8 cellular contexts compared by ENCODE assay signal in genomic region chr17:4492762-4493561, GRCh38. TPM values are rescaled to one million over a fixed set of nuclear protein-coding genes. Genes with fewer than 3 reads are reported as not detected.
A peak's percentile ranks its signal among the peaks of the same experiment; 100 is the strongest.
DNase-seq lines count a peak whose midpoint lies in the region; ATAC-seq and TF ChIP-seq lines count a peak whose summit lies in the region.

No MANE protein-coding gene starts in this region.

- H3F3A ChIP-seq in GM23338 (replicated peaks; ENCODE audit: low read depth) (peaks cover 7% of the 10 kb centered on the region; the same call in 1 of the 2 replicates), neural cell (ENCODE audit: insufficient read depth, low read length, poor library complexity, severe bottlenecking) (no peaks in the 10 kb centered on the region)

- no peak overlapping the region for H3K27ac Mint-ChIP-seq in GM23338
- peak overlapping the region; percentile 8 for H3K27ac Mint-ChIP-seq in dendritic cell treated with granulocyte-macrophage colony-stimulating factor and Interleukin-4, amounts not matched to agents 40 ng/mL and 50 ng/mL, for 4 days

- H3K9ac ChIP-seq in neural cell (ENCODE audit: low read length): no peak overlapping the region

- peaks cover 28% of the 10 kb centered on the region for H3K27me3 Mint-ChIP-seq in GM23338 (ENCODE audit: insufficient read depth, low read depth, poor library complexity)
- peaks cover 19% of the 10 kb centered on the region for H3K27me3 Mint-ChIP-seq in dendritic cell treated with granulocyte-macrophage colony-stimulating factor and Interleukin-4, amounts not matched to agents 40 ng/mL and 50 ng/mL, for 4 days

- ATAC-seq in GM23338 (peak; percentile 93), HG03469 (IDR thresholded peaks at IDR 0.05; ENCODE audit: unreplicated experiment) (no peak), HG02840 (IDR thresholded peaks at IDR 0.05; ENCODE audit: low FRiP score, unreplicated experiment) (no peak)

- H3K4me2 ChIP-seq in GM23338: no peak overlapping the region
- H3K4me2 ChIP-seq in neural cell (ENCODE audit: low read length): no peak overlapping the region

- H2AFZ ChIP-seq in GM23338: no peak overlapping the region
- H2AFZ ChIP-seq in neural cell (ENCODE audit: low read depth, low read length): no peak overlapping the region

- TF ChIP-seq EP300 in neural cell (conservative IDR thresholded peaks at IDR 0.05; ENCODE audit: poor library complexity, severe bottlenecking): no peak

- H3K4me1 ChIP-seq in GM23338 (ENCODE audit: insufficient read depth): no peaks in the 10 kb centered on the region; the same call in 1 of the 2 replicates

- H3K79me2 ChIP-seq in GM23338 (replicated peaks; ENCODE audit: insufficient read depth) (no peaks in the 10 kb centered on the region), neural cell (replicated peaks; ENCODE audit: insufficient read depth, low read length) (no peaks in the 10 kb centered on the region)

- H4K20me1 ChIP-seq in GM23338 (replicated peaks; ENCODE audit: insufficient read depth) (no peaks in the 10 kb centered on the region; the same call in none of the 2 replicates), neural cell (ENCODE audit: insufficient read depth) (no peaks in the 10 kb centered on the region)

- peaks cover 11% of the 10 kb centered on the region for H3K4me1 Mint-ChIP-seq in GM23338
- H3K4me1 Mint-ChIP-seq in dendritic cell treated with granulocyte-macrophage colony-stimulating factor and Interleukin-4, amounts not matched to agents 40 ng/mL and 50 ng/mL, for 4 days (ENCODE audit: low read depth): peaks cover 42% of the 10 kb centered on the region

- H3K4me3 ChIP-seq in GM23338 (no peak overlapping the region), neural cell (ENCODE audit: low read length) (no peak overlapping the region)

- TF ChIP-seq CTCF in GM23338 (conservative IDR thresholded peaks at IDR 0.05; ENCODE audit: low read depth in 2 of 2) (no peak), neural cell (IDR thresholded peaks at IDR 0.05; ENCODE audit: poor library complexity, severe bottlenecking) (no peak)

- H3K36me3 ChIP-seq in GM23338 (ENCODE audit: insufficient read depth) (no peaks in the 10 kb centered on the region), neural cell (ENCODE audit: insufficient read depth, low read length) (no peaks in the 10 kb centered on the region)

- peak; percentile 96 for DNase-seq in GM23338 (ENCODE audit: low spot score)
- peak; percentile 52 for DNase-seq in NCI-H2171 (lab: John Stamatoyannopoulos, UW)
- DNase-seq in NCI-H187 (lab: John Stamatoyannopoulos, UW): no peak
- no peak for DNase-seq in AG08395 (ENCODE audit: low spot score)

- TF ChIP-seq RAD21 in neural cell (conservative IDR thresholded peaks at IDR 0.05): no peak

- H3K9me2 ChIP-seq in GM23338 (ENCODE audit: insufficient read depth): no peaks in the 10 kb centered on the region
- H3K9me2 ChIP-seq in neural cell (ENCODE audit: insufficient read depth, low read length): no peaks in the 10 kb centered on the region

- no peaks in the 10 kb centered on the region for H3K9me3 ChIP-seq in neural cell (ENCODE audit: low read length)

- H3K36me3 Mint-ChIP-seq in GM23338 (ENCODE audit: low read depth): no peaks in the 10 kb centered on the region
- H3K36me3 Mint-ChIP-seq in dendritic cell treated with granulocyte-macrophage colony-stimulating factor and Interleukin-4, amounts not matched to agents 40 ng/mL and 50 ng/mL, for 4 days (ENCODE audit: low read depth): no peaks in the 10 kb centered on the region

- no peaks in the 10 kb centered on the region; the same call in 2 of the 3 replicates for H3K9me3 Mint-ChIP-seq in GM23338
- H3K9me3 Mint-ChIP-seq in dendritic cell treated with granulocyte-macrophage colony-stimulating factor and Interleukin-4, amounts not matched to agents 40 ng/mL and 50 ng/mL, for 4 days: no peaks in the 10 kb centered on the region

- H3K4me3 Mint-ChIP-seq in GM23338: no peak overlapping the region; the same call in 2 of the 3 replicates
- no peak overlapping the region for H3K4me3 Mint-ChIP-seq in dendritic cell treated with granulocyte-macrophage colony-stimulating factor and Interleukin-4, amounts not matched to agents 40 ng/mL and 50 ng/mL, for 4 days

- H3K27me3 ChIP-seq in GM23338 (ENCODE audit: insufficient read depth): peaks cover 21% of the 10 kb centered on the region
- peaks cover 3% of the 10 kb centered on the region for H3K27me3 ChIP-seq in neural cell (ENCODE audit: insufficient read depth, low read depth, low read length)

- H3K27ac ChIP-seq in GM23338 (ENCODE audit: low read depth): no peak overlapping the region
- no peak overlapping the region for H3K27ac ChIP-seq in neural cell (ENCODE audit: low read length)

- intact Hi-C loops in dendritic cell treated with granulocyte-macrophage colony-stimulating factor and Interleukin-4, amounts not matched to agents 40 ng/mL and 50 ng/mL, for 4 days (cut with micrococcal nuclease): loop anchor here (10.0 kb wide), 1 partner anchor 58 kb away; the partner anchor contains the start of gene SPNS3

TF ChIP-seq in GM23338, 12 proteins besides CTCF, POLR2A, EP300 and RAD21 (continues in another document):
- peak; percentile 98 for TF ChIP-seq REST (IDR thresholded peaks at IDR 0.05; ENCODE audit: unreplicated experiment)

TF ChIP-seq in neural cell, 6 proteins besides CTCF, POLR2A, EP300 and RAD21:
- no peak for TF ChIP-seq TAF1 (IDR thresholded peaks at IDR 0.05; ENCODE audit: low read depth)
- TF ChIP-seq SMC3 (conservative IDR thresholded peaks at IDR 0.05; ENCODE audit: poor library complexity): no peak
- TF ChIP-seq MXI1 (conservative IDR thresholded peaks at IDR 0.05; ENCODE audit: poor library complexity, severe bottlenecking): no peak
- TF ChIP-seq EZH2 (IDR thresholded peaks at IDR 0.05; ENCODE audit: borderline replicate concordance, insufficient read depth, low read length, poor library complexity, severe bottlenecking): no peak
- peak; percentile 39 for TF ChIP-seq REST (IDR thresholded peaks at IDR 0.05; ENCODE audit: borderline replicate concordance)

RNA-seq across cellular contexts. Expression of gene SPNS2, which starts 5.7 kb away (rescaled TPM):
- total RNA-seq in GM23338 (2014; rRNA removed; shearing (Covaris generic)): 0.78 and 2.3 TPM in 2 replicates
- 1.4 and 1.7 TPM in 2 replicates for polyA plus RNA-seq in GM23338 (2016; fragmentation: Nextera tagmentation; extraction: Ambion mirVana)
- polyA plus RNA-seq in neural cell: 39.7 and 57.5 TPM in 2 replicates
- 29.3 and 36.8 TPM in 2 replicates for polyA minus RNA-seq in neural cell

RNA-seq across cellular contexts. Expression of gene SPNS3, which starts 59.2 kb away (rescaled TPM):
- total RNA-seq in GM23338 (2014; rRNA removed; shearing (Covaris generic)): not detected in 2 replicates
- polyA plus RNA-seq in GM23338 (2016; fragmentation: Nextera tagmentation; extraction: Ambion mirVana) (not detected in 2 replicates), neural cell (not detected in 2 replicates)
- polyA minus RNA-seq in neural cell: not detected in 2 replicates

Comparison
In these comparisons a context has a peak if more than half of its experiments do, and no peak if none do; other contexts are left out.
1. DNase-seq: peak in GM23338 (single experiment) and NCI-H2171 (single experiment); none in NCI-H187 (0 of 2) and AG08395 (single experiment).
2. RNA of gene SPNS2, which starts 5.7 kb away (polyA plus RNA-seq): 39.7 to 57.5 TPM in neural cell; 1.4 to 1.7 TPM in GM23338; every median in the first group is over 10 times any median in the second.